ENCODE assay signal across 19 cellular contexts in the genomic region with DNA sequence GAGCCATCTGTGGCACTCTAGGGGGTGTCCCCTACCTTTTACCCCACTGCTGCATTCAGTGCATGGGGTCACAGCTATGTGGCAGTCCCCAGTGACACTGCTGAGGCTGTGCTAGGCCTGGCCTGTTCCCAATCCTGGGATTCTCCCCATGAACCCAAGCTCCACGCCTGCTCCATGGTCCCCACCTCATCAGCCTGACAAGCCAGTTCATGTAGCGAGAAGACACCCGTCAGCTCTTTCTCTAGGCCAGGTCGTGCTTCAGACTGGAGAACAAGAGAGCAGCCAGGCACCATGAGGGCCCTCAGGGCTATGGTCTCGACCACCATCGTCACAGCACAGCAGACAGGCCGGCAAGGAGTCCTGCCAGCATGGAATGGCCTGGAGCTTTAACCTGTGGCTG.
A peak's percentile ranks its signal among the peaks of the same experiment; 100 is the strongest.
DNase-seq lines count a peak whose midpoint lies in the region; ATAC-seq and TF ChIP-seq lines count a peak whose summit lies in the region.
"Had no signal": no experiment of that assay in that cellular context is flagged by ENCODE, and none has a peak within 500 bp of the region (broad histone marks: within the 10 kb centered on the region; RNA-seq: fewer than 3 reads in every experiment).

No MANE protein-coding gene starts in this region.

- peaks cover 8 to 32% of the 10 kb centered on the region in 2 donors for H3K9me3 Mint-ChIP-seq in stimulated activated naive CD8-positive, alpha-beta T cell treated with anti-CD3 and anti-CD28 coated beads, Interleukin-15, amount 100 ng/mL, for 72 hours
- H3K9me3 Mint-ChIP-seq in activated T-cell treated with anti-CD3 and anti-CD28 coated beads, Interleukin-2, amount 50 U/mL, for 72 hours: peaks cover 6% of the 10 kb centered on the region in 2 donors

- no peak overlapping the region for H3K4ac ChIP-seq in mesenchymal stem cell (ENCODE audit: low read depth in 1 of 2, low read length in 2 of 2)

- H3K4me1 Mint-ChIP-seq in stimulated activated naive CD8-positive, alpha-beta T cell treated with anti-CD3 and anti-CD28 coated beads, Interleukin-15, amount 100 ng/mL, for 72 hours: no peaks in the 10 kb centered on the region
- no peaks in the 10 kb centered on the region for H3K4me1 Mint-ChIP-seq in activated T-cell treated with anti-CD3 and anti-CD28 coated beads, Interleukin-2, amount 50 U/mL, for 72 hours (ENCODE audit: low read depth)
- H3K4me1 Mint-ChIP-seq: B cell had no signal

- no peak overlapping the region for H3K14ac ChIP-seq in mesenchymal stem cell (ENCODE audit: low read length in 2 of 2)

- no peak overlapping the region for H2BK120ac ChIP-seq in mesenchymal stem cell (ENCODE audit: low read depth, low read length)

- H4K8ac ChIP-seq in mesenchymal stem cell (ENCODE audit: low read length): no peak overlapping the region

- H3K27ac ChIP-seq in mesenchymal stem cell (ENCODE audit: low read length, poor library complexity, severe bottlenecking) (no peak overlapping the region), upper lobe of right lung (no peak overlapping the region)
- H3K27ac ChIP-seq: 22Rv1; A549; BLaER1 treated with 17β-estradiol and CSF1 and Interleukin-3, amounts not matched to agents 10 nM and 100 nM; C4-2B had no signal

- H3K27me3 ChIP-seq in mesenchymal stem cell (ENCODE audit: control insufficient read depth in 1 of 2, insufficient read depth in 1 of 2, low read length in 2 of 2) (peaks cover 5 to 37% of the 10 kb centered on the region in 2 experiments), upper lobe of right lung (no peaks in the 10 kb centered on the region)
- H3K27me3 ChIP-seq: BLaER1 treated with 17β-estradiol and CSF1 and Interleukin-3, amounts not matched to agents 10 nM and 100 nM had no signal

- no peak overlapping the region for H2AK5ac ChIP-seq in mesenchymal stem cell (ENCODE audit: low read length, severe bottlenecking)

- peak; percentile 18 for ATAC-seq in stimulated activated naive CD8-positive, alpha-beta T cell treated with anti-CD3 and anti-CD28 coated beads, Interleukin-15, amount 100 ng/mL, for 72 hours
- no peak for ATAC-seq in stimulated activated naive CD8-positive, alpha-beta T cell treated with anti-CD3 and anti-CD28 coated beads, Interleukin-15, Interleukin-2, amounts not matched to agents 100 U/mL and 50 U/mL, for 24 hours
- ATAC-seq in upper lobe of right lung: no peak
- ATAC-seq in activated T-cell treated with anti-CD3 and anti-CD28 coated beads, Interleukin-2, amount 50 U/mL, for 72 hours (replicated peaks in 1 of 2): no peak
- ATAC-seq: A549; CD8-positive, alpha-beta T cell; GM12878 had no signal

- H2BK12ac ChIP-seq in mesenchymal stem cell (ENCODE audit: low read length in 2 of 2): no peak overlapping the region

- H3K27ac Mint-ChIP-seq in stimulated activated naive CD8-positive, alpha-beta T cell treated with anti-CD3 and anti-CD28 coated beads, Interleukin-15, amount 100 ng/mL, for 72 hours: no peak overlapping the region
- H3K27ac Mint-ChIP-seq in activated T-cell treated with anti-CD3 and anti-CD28 coated beads, Interleukin-2, amount 50 U/mL, for 72 hours: no peak overlapping the region
- H3K27ac Mint-ChIP-seq: B cell; CD4-positive, alpha-beta T cell; CD8-positive, alpha-beta T cell had no signal

- no peak overlapping the region for H3K4me3 Mint-ChIP-seq in stimulated activated naive CD8-positive, alpha-beta T cell treated with anti-CD3 and anti-CD28 coated beads, Interleukin-15, amount 100 ng/mL, for 72 hours
- no peak overlapping the region for H3K4me3 Mint-ChIP-seq in activated T-cell treated with anti-CD3 and anti-CD28 coated beads, Interleukin-2, amount 50 U/mL, for 72 hours
- H3K4me3 Mint-ChIP-seq: B cell; CD4-positive, alpha-beta T cell; CD8-positive, alpha-beta T cell had no signal

- H3K36me3 ChIP-seq in mesenchymal stem cell (ENCODE audit: control insufficient read depth in 1 of 2, insufficient read depth in 2 of 2, low read depth in 1 of 2, low read length in 2 of 2): no peaks in the 10 kb centered on the region
- no peaks in the 10 kb centered on the region for H3K36me3 ChIP-seq in upper lobe of right lung
- H3K36me3 ChIP-seq: BLaER1 treated with 17β-estradiol and CSF1 and Interleukin-3, amounts not matched to agents 10 nM and 100 nM had no signal

- WGBS in mesenchymal stem cell: 76% methylated on average over 7 of the region's 7 CpGs

- H3K4me3 ChIP-seq in mesenchymal stem cell (ENCODE audit: insufficient read depth in 1 of 2, low read depth in 1 of 2, low read length in 2 of 2): no peak overlapping the region
- H3K4me3 ChIP-seq in upper lobe of right lung: no peak overlapping the region
- H3K4me3 ChIP-seq: A549; BLaER1 treated with 17β-estradiol and CSF1 and Interleukin-3, amounts not matched to agents 10 nM and 100 nM; GM12878 had no signal

- peak overlapping the region; percentile 18 for H2BK15ac ChIP-seq in mesenchymal stem cell (ENCODE audit: low read depth, poor library complexity, severe bottlenecking)

- H3K4me2 ChIP-seq in mesenchymal stem cell (ENCODE audit: low read length, poor library complexity, severe bottlenecking): no peak overlapping the region
- H3K4me2 ChIP-seq: A549; BLaER1 treated with 17β-estradiol and CSF1 and Interleukin-3, amounts not matched to agents 10 nM and 100 nM had no signal

- no peak overlapping the region for H2BK5ac ChIP-seq in mesenchymal stem cell (ENCODE audit: low read depth, low read length, poor library complexity, severe bottlenecking)

- H3K9ac ChIP-seq in mesenchymal stem cell (ENCODE audit: low read length): no peak overlapping the region
- H3K9ac ChIP-seq: BLaER1 treated with 17β-estradiol and CSF1 and Interleukin-3, amounts not matched to agents 10 nM and 100 nM had no signal

- no peak overlapping the region for H3K18ac ChIP-seq in mesenchymal stem cell (ENCODE audit: low read depth in 1 of 2, low read length in 2 of 2)

- H3K79me1 ChIP-seq in mesenchymal stem cell (replicated peaks; ENCODE audit: low read length, poor library complexity, severe bottlenecking): no peaks in the 10 kb centered on the region

- H2AFZ ChIP-seq in mesenchymal stem cell (ENCODE audit: low read depth, low read length): no peak overlapping the region

- H3K23ac ChIP-seq in mesenchymal stem cell (ENCODE audit: low read length in 2 of 2): no peak overlapping the region

- H3K27me3 Mint-ChIP-seq in stimulated activated naive CD8-positive, alpha-beta T cell treated with anti-CD3 and anti-CD28 coated beads, Interleukin-15, amount 100 ng/mL, for 72 hours: peaks cover 43% of the 10 kb centered on the region
- H3K27me3 Mint-ChIP-seq in activated T-cell treated with anti-CD3 and anti-CD28 coated beads, Interleukin-2, amount 50 U/mL, for 72 hours (ENCODE audit: low read depth): peaks cover 8% of the 10 kb centered on the region

- H3K4me1 ChIP-seq in mesenchymal stem cell (ENCODE audit: control insufficient read depth, insufficient read depth, low read depth, low read length) (no peaks in the 10 kb centered on the region), upper lobe of right lung (no peaks in the 10 kb centered on the region)
- H3K4me1 ChIP-seq: A549, Caco-2 had no signal

- DNase-seq in stimulated activated naive CD8-positive, alpha-beta T cell treated with anti-CD3 and anti-CD28 coated beads, Interleukin-15, amount 100 ng/mL, for 72 hours: no peak
- no peak for DNase-seq in stimulated activated naive CD8-positive, alpha-beta T cell treated with anti-CD3 and anti-CD28 coated beads, Interleukin-15, Interleukin-2, amounts not matched to agents 100 U/mL and 50 U/mL, for 24 hours
- DNase-seq in mesenchymal stem cell (no peak), upper lobe of right lung (peak; percentile 41)
- no peak for DNase-seq in central memory CD4-positive, alpha-beta T cell
- DNase-seq in activated T-cell treated with anti-CD3 and anti-CD28 coated beads, Interleukin-2, amount 50 U/mL, for 72 hours: no peak
- DNase-seq: AML-193; Caco-2; Calu3; CD4-positive, alpha-beta T cell; CD8-positive, alpha-beta T cell; DMS79 treated with DMSO at 0.1 percent for 48 hours; GF-D8 had no signal

- H3K9me3 ChIP-seq in mesenchymal stem cell (ENCODE audit: control insufficient read depth, low read length) (peaks cover 9% of the 10 kb centered on the region), upper lobe of right lung (no peaks in the 10 kb centered on the region)
- H3K9me3 ChIP-seq: A549 had no signal

- intact Hi-C loops in upper lobe of right lung (cut with DNase I): no loop called here

- no peak for TF ChIP-seq CTCF in upper lobe of right lung (IDR thresholded peaks at IDR 0.05)

- H3K36me3 Mint-ChIP-seq in activated T-cell treated with anti-CD3 and anti-CD28 coated beads, Interleukin-2, amount 50 U/mL, for 72 hours (ENCODE audit: insufficient read depth in 2 of 2): peaks cover 6% of the 10 kb centered on the region in 2 donors
- H3K36me3 Mint-ChIP-seq: CD8-positive, alpha-beta T cell had no signal

- H4K91ac ChIP-seq in mesenchymal stem cell (ENCODE audit: low read length): no peak overlapping the region
